ENCODE assay signal across 1 cellular context in genomic region chr1:218686258-218686657, GRCh38.
TF ChIP-seq lines count a peak whose summit lies in the region.

No MANE protein-coding gene starts in this region.

TF ChIP-seq in HEK293, 187 proteins besides CTCF, POLR2A, EP300 and RAD21 (continued from another document):
- TF ChIP-seq PRDM6 (tag by site-specific recombination; IDR thresholded peaks at IDR 0.05): peak; percentile 88
- no peak for TF ChIP-seq ZNF426 (tag by site-specific recombination; IDR thresholded peaks at IDR 0.05)
- TF ChIP-seq ZNF398 (tag by site-specific recombination; IDR thresholded peaks at IDR 0.05): peak; percentile 19; the same call in 1 of the 2 replicates
- TF ChIP-seq, protein P1, sequence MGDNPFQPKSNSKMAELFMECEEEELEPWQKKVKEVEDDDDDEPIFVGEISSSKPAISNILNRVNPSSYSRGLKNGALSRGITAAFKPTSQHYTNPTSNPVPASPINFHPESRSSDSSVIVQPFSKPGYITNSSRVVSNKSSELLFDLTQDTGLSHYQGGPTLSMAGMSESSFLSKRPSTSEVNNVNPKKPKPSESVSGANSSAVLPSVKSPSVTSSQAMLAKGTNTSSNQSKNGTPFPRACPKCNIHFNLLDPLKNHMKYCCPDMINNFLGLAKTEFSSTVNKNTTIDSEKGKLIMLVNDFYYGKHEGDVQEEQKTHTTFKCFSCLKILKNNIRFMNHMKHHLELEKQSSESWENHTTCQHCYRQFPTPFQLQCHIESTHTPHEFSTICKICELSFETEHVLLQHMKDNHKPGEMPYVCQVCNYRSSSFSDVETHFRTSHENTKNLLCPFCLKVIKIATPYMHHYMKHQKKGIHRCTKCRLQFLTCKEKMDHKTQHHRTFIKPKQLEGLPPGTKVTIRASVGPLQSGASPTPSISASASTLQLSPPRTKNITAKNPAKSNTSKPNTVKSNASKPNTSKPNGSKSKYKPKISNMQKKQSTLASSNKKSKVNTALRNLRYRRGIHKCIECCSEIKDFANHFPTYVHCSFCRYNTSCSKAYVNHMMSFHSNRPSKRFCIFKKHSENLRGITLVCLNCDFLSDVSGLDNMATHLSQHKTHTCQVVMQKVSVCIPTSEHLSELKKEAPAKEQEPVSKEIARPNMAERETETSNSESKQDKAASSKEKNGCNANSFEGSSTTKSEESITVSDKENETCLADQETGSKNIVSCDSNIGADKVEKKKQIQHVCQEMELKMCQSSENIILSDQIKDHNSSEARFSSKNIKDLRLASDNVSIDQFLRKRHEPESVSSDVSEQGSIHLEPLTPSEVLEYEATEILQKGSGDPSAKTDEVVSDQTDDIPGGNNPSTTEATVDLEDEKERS (tag by site-specific recombination; IDR thresholded peaks at IDR 0.05): no peak
- TF ChIP-seq ZNF621 (tag by site-specific recombination; IDR thresholded peaks at IDR 0.05): no peak
- TF ChIP-seq ZNF184 (tag by site-specific recombination; IDR thresholded peaks at IDR 0.05): 0 out of 2 replicates have a peak, but pooled peaks have one; percentile 26
- TF ChIP-seq ZNF624 (tag by site-specific recombination; IDR thresholded peaks at IDR 0.05): no peak
- TF ChIP-seq OSR2 (tag by site-specific recombination; IDR thresholded peaks at IDR 0.05): peak; percentile 61
TF ChIP-seq in HEK293: peak in this region for 17.
